In the genomic region with DNA sequence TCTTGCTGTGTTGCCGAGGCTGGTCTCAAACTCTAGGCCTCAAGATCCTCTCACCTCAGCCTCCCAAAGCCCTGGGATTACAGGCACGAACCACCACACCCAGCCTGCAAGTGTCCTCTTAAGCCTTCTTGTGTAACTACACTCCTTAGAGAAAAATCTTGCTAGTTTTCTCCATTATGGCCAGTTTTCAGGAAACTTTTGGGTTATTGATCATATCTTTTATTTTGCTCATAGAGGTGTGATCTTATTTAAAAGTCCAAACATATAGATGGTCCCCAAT, we compare ENCODE assay signal across 12 cellular contexts. TPM values are rescaled to one million over a fixed set of nuclear protein-coding genes. Genes with fewer than 3 reads are reported as not detected.
DNase-seq lines count a peak whose midpoint lies in the region; ATAC-seq and TF ChIP-seq lines count a peak whose summit lies in the region.
"Had no signal": no experiment of that assay in that cellular context is flagged by ENCODE, and none has a peak within 500 bp of the region (broad histone marks: within the 10 kb centered on the region; RNA-seq: fewer than 3 reads in every experiment).

No MANE protein-coding gene starts in this region.

- H3K27me3 Mint-ChIP-seq in neural crest cell (ENCODE audit: low read depth), result no peaks in the 10 kb centered on the region

- H3K27ac Mint-ChIP-seq in neural crest cell (ENCODE audit: unreplicated experiment), result no peak overlapping the region
- H3K27ac Mint-ChIP-seq: activated T-cell treated with anti-CD3 and anti-CD28 coated beads, Interleukin-2, amount 50 U/mL, for 24 hours had no signal

- H3K4me1 Mint-ChIP-seq in neural crest cell, result peaks cover 62% of the 10 kb centered on the region

- no peaks in the 10 kb centered on the region for H3K27me3 ChIP-seq in endocrine pancreas (ENCODE audit: control insufficient read depth, insufficient read depth, low read length)

- H3K4me1 ChIP-seq in endocrine pancreas (ENCODE audit: control insufficient read depth, insufficient read depth, low read length), result peaks cover 22% of the 10 kb centered on the region

- H3K4me3 ChIP-seq in endocrine pancreas (ENCODE audit: control insufficient read depth, insufficient read depth, low read length), result peak overlapping the region; percentile 92

- no peak for TF ChIP-seq CTCF in neural crest cell (conservative IDR thresholded peaks at IDR 0.05)

- H3K4me3 Mint-ChIP-seq in neural crest cell, result peak overlapping the region; percentile 96
- H3K4me3 Mint-ChIP-seq: activated T-cell treated with anti-CD3 and anti-CD28 coated beads, Interleukin-2, amount 50 U/mL, for 24 hours had no signal

- DNase-seq in NCI-H82 (lab: John Stamatoyannopoulos, UW), result peak; percentile 20
- no peak for DNase-seq in NCI-H82 treated with DMSO at 0.1 percent for 48 hours (lab: John Stamatoyannopoulos, UW; ENCODE audit: unreplicated experiment)
- DNase-seq in OCI-M1 (lab: John Stamatoyannopoulos, UW), result peak; percentile 34
- no peak for DNase-seq in neural crest cell (ENCODE audit: low read depth, low spot score)
- DNase-seq in SHP77 (lab: John Stamatoyannopoulos, UW), result no peak
- no peak for DNase-seq in HUDEP-2 (lab: John Stamatoyannopoulos, UW; ENCODE audit: unreplicated experiment in 76 of 76)
- DNase-seq: 8988T; activated T-cell treated with anti-CD3 and anti-CD28 coated beads, Interleukin-2, amount 50 U/mL, for 24 hours; left lung; substantia nigra had no signal

- H3K36me3 ChIP-seq in endocrine pancreas (ENCODE audit: control insufficient read depth, insufficient read depth, low read length), result no peaks in the 10 kb centered on the region
- H3K36me3 ChIP-seq: left lung had no signal

- no peaks in the 10 kb centered on the region for H3K9me3 Mint-ChIP-seq in neural crest cell
- H3K9me3 Mint-ChIP-seq: activated T-cell treated with anti-CD3 and anti-CD28 coated beads, Interleukin-2, amount 50 U/mL, for 24 hours had no signal

- no peaks in the 10 kb centered on the region for H3K9me3 ChIP-seq in endocrine pancreas (ENCODE audit: control insufficient read depth, low read length)
- H3K9me3 ChIP-seq: left lung had no signal

- ATAC-seq in HG03460 (IDR thresholded peaks at IDR 0.05; ENCODE audit: unreplicated experiment), result no peak
- ATAC-seq: left lung had no signal

- H3K9ac ChIP-seq in endocrine pancreas (ENCODE audit: control insufficient read depth, insufficient read depth, low read length), result no peak overlapping the region

- H3K36me3 Mint-ChIP-seq in neural crest cell (ENCODE audit: low read depth), result peaks cover 5% of the 10 kb centered on the region

RNA-seq across cellular contexts. Expression of a gene that starts 2.4 kb away (rescaled TPM):
- 26.8 and 28.9 TPM in 2 replicates for total RNA-seq in neural crest cell

Comparison
In these comparisons a context has a peak if more than half of its experiments do, and no peak if none do; other contexts are left out.
1. DNase-seq: peak in NCI-H82 (single experiment) and OCI-M1 (single experiment); none in NCI-H82 treated with DMSO at 0.1 percent for 48 hours (single experiment), neural crest cell (single experiment), SHP77 (0 of 2) and HUDEP-2 (0 of 76).